In genomic region chr15:27336676-27337075, GRCh38 we compare ENCODE assay signal across 20 cellular contexts.
DNase-seq lines count a peak whose midpoint lies in the region; FAIRE-seq and TF ChIP-seq lines count a peak whose summit lies in the region.
"Had no signal": no experiment of that assay in that cellular context is flagged by ENCODE, and none has a peak within 500 bp of the region (broad histone marks: within the 10 kb centered on the region; RNA-seq: fewer than 3 reads in every experiment).

No MANE protein-coding gene starts in this region.

- H4K20me1 ChIP-seq in GM23248 (ENCODE audit: insufficient read depth): no peaks in the 10 kb centered on the region

- no peak overlapping the region for H3K4me3 Mint-ChIP-seq in CD14-positive monocyte
- H3K4me3 Mint-ChIP-seq: B cell; CD4-positive, alpha-beta memory T cell; H9; HFFc6 had no signal

- no peak overlapping the region for H3K27ac Mint-ChIP-seq in CD14-positive monocyte
- H3K27ac Mint-ChIP-seq: B cell; CD4-positive, alpha-beta memory T cell; H9; HFFc6 had no signal

- H3K4me1 ChIP-seq in GM23248 (ENCODE audit: insufficient read depth): no peaks in the 10 kb centered on the region
- H3K4me1 ChIP-seq in transverse colon: no peaks in the 10 kb centered on the region

- no peaks in the 10 kb centered on the region for H3F3A ChIP-seq in GM23248 (ENCODE audit: insufficient read depth)

- H3K27me3 ChIP-seq in GM23248 (replicated peaks; ENCODE audit: insufficient read depth): no peaks in the 10 kb centered on the region
- no peaks in the 10 kb centered on the region for H3K27me3 ChIP-seq in transverse colon

- peak; percentile 20 for DNase-seq in GM23248
- DNase-seq in RCC 7860 (ENCODE audit: low spot score): peak; percentile 74
- peak; percentile 2 for DNase-seq in choroid plexus epithelial cell (ENCODE audit: low read depth)
- DNase-seq in kidney glomerular epithelial cell (lab: John Stamatoyannopoulos, UW): peak; percentile 78
- DNase-seq in T1000 (lab: John Stamatoyannopoulos, UW): no peak
- DNase-seq in CD14-positive monocyte (ENCODE audit: low spot score): no peak
- no peak for DNase-seq in transverse colon
- no peak for DNase-seq in NCI-H187 (lab: John Stamatoyannopoulos, UW)
- DNase-seq: C1 segment of cervical spinal cord; CD4-positive, alpha-beta memory T cell; DMS153; DMS79 treated with DMSO at 0.1 percent for 48 hours; EL; H9; HFFc6 had no signal

- in situ Hi-C loops in GM23248 (cut with MboI) (no loop called here), transverse colon (cut with MboI; ENCODE audit: low pct_ligation_motif_present in 1 of 4, low pct_unique_long_range_greater_than_20kb in 1 of 4, low sequenced_read_pairs in 3 of 4) (no loop called here)

- intact Hi-C loops in CD14-positive monocyte (cut with micrococcal nuclease) (no loop called here), transverse colon (cut with DNase I; ENCODE audit: low total_unique reads) (no loop called here)

- no peak for TF ChIP-seq POLR2A in transverse colon (IDR thresholded peaks at IDR 0.05)

- H3K9me3 ChIP-seq in GM23248 (ENCODE audit: low read depth) (no peaks in the 10 kb centered on the region), transverse colon (no peaks in the 10 kb centered on the region)

- H3K27ac ChIP-seq in GM23248 (no peak overlapping the region), transverse colon (no peak overlapping the region)

- no peaks in the 10 kb centered on the region for H3K79me2 ChIP-seq in GM23248 (ENCODE audit: insufficient read depth)

- H3K36me3 Mint-ChIP-seq in CD14-positive monocyte: no peaks in the 10 kb centered on the region
- H3K36me3 Mint-ChIP-seq: CD4-positive, alpha-beta memory T cell had no signal

- H3K4me1 Mint-ChIP-seq in CD14-positive monocyte: no peaks in the 10 kb centered on the region
- H3K4me1 Mint-ChIP-seq: B cell; CD4-positive, alpha-beta memory T cell had no signal

- TF ChIP-seq EP300 in transverse colon (IDR thresholded peaks at IDR 0.05; ENCODE audit: low read depth): no peak

- peaks cover 0 to 26% (median 8%) of the 10 kb centered on the region in 7 donors for H3K9me3 Mint-ChIP-seq in CD14-positive monocyte

- no peak overlapping the region for H3K4me2 ChIP-seq in GM23248 (ENCODE audit: unreplicated experiment)

- no peaks in the 10 kb centered on the region for H3K9me2 ChIP-seq in GM23248 (ENCODE audit: insufficient read depth)

- peaks cover 1 to 3% (median 1%) of the 10 kb centered on the region in 3 donors for H3K27me3 Mint-ChIP-seq in CD14-positive monocyte (ENCODE audit: low read depth in 3 of 3)
- H3K27me3 Mint-ChIP-seq: B cell; CD4-positive, alpha-beta memory T cell had no signal

- peak; percentile 75 for FAIRE-seq in RCC 7860 (lab: Jason Lieb, UNC)
- FAIRE-seq: D721Med, G401.6, GM12892, K562 had no signal

- H3K36me3 ChIP-seq in GM23248 (ENCODE audit: low read depth) (no peaks in the 10 kb centered on the region), transverse colon (no peaks in the 10 kb centered on the region)

- H3K4me3 ChIP-seq in GM23248: no peak overlapping the region
- no peak overlapping the region for H3K4me3 ChIP-seq in choroid plexus epithelial cell (ENCODE audit: low read depth, low read length)
- H3K4me3 ChIP-seq in transverse colon: no peak overlapping the region
- H3K4me3 ChIP-seq: K562 had no signal

- H2AFZ ChIP-seq in GM23248: no peak overlapping the region

- 0 to 4% methylated on average over 1 of the region's 1 CpG for WGBS in GM23248 (ENCODE audit: low coverage in 1 of 2, low lambda C conversion rate in 2 of 2, missing lambda C conversion rate in 2 of 2), 2 experiments
- 61 to 75% methylated on average over 1 of the region's 1 CpG for WGBS in transverse colon (ENCODE audit: low coverage in 1 of 2), 2 donors

- no peak overlapping the region for H3K9ac ChIP-seq in GM23248

- no peak for TF ChIP-seq CTCF in choroid plexus epithelial cell (conservative IDR thresholded peaks at IDR 0.05; ENCODE audit: low read depth, low read length)
- no peak for TF ChIP-seq CTCF in CD14-positive monocyte (IDR thresholded peaks at IDR 0.05)
- no peak for TF ChIP-seq CTCF in transverse colon (IDR thresholded peaks at IDR 0.05)

Comparison
In these comparisons a context has a peak if more than half of its experiments do, and no peak if none do; other contexts are left out.
1. DNase-seq: peak in GM23248 (single experiment), RCC 7860 (single experiment), choroid plexus epithelial cell (single experiment) and kidney glomerular epithelial cell (single experiment); none in T1000 (single experiment), CD14-positive monocyte (single experiment), transverse colon (single experiment) and NCI-H187 (0 of 2).